18 cellular contexts compared by ENCODE assay signal in the genomic region with DNA sequence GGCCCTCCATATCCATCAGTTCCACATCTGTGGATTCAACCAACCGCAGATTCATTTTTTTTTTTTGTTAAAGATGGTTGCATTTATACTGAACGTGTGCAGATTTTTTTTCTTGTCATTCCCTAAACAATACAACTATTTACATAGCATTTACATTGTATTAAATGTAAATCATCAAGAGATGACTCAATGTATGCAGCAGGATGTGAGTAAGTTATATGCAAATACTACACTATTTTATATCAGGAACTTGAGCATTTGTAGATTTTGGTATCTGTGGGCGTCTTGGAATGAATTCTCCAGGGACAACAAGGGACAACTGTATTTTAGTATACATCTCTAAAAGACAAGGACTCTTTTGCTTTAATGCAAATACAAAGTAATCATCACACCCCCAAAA.
DNase-seq lines count a peak whose midpoint lies in the region; FAIRE-seq and TF ChIP-seq lines count a peak whose summit lies in the region.
"Had no signal": no experiment of that assay in that cellular context is flagged by ENCODE, and none has a peak within 500 bp of the region (broad histone marks: within the 10 kb centered on the region; RNA-seq: fewer than 3 reads in every experiment).

No MANE protein-coding gene starts in this region.

- peak; percentile 85 for DNase-seq in DMS53 (lab: John Stamatoyannopoulos, UW)
- DNase-seq in dermis blood vessel endothelial cell = peak; percentile 5
- DNase-seq in HK-2 (ENCODE audit: unreplicated experiment) = no peak
- no peak for DNase-seq in kidney
- DNase-seq in cerebellum (ENCODE audit: low spot score) = no peak
- DNase-seq in progenitor cell of endocrine pancreas (ENCODE audit: low spot score, unreplicated experiment) = no peak
- DNase-seq: BE2C; CD4-positive, alpha-beta memory T cell; KBM-7; NCI-H1436 treated with DMSO at 0.1 percent for 48 hours; NCI-H2029 treated with DMSO at 0.1 percent for 48 hours; NCI-H510A; NCI-H82; T-cell had no signal

- no peak overlapping the region for H3K4me3 Mint-ChIP-seq in progenitor cell of endocrine pancreas (ENCODE audit: low read depth)
- H3K4me3 Mint-ChIP-seq: CD4-positive, alpha-beta memory T cell; T-cell had no signal

- H3K4me1 Mint-ChIP-seq in progenitor cell of endocrine pancreas (ENCODE audit: low read depth) = peaks cover 26% of the 10 kb centered on the region
- H3K4me1 Mint-ChIP-seq: CD4-positive, alpha-beta memory T cell; T-cell had no signal

- H3K27me3 Mint-ChIP-seq in progenitor cell of endocrine pancreas = no peaks in the 10 kb centered on the region
- H3K27me3 Mint-ChIP-seq: CD4-positive, alpha-beta memory T cell; T-cell had no signal

- no peak for TF ChIP-seq CTCF in kidney (IDR thresholded peaks at IDR 0.05; ENCODE audit: borderline replicate concordance, extremely low read depth, insufficient read depth)
- TF ChIP-seq CTCF in progenitor cell of endocrine pancreas (IDR thresholded peaks at IDR 0.05; ENCODE audit: unreplicated experiment) = no peak

- no peak overlapping the region for H3K27ac Mint-ChIP-seq in progenitor cell of endocrine pancreas
- H3K27ac Mint-ChIP-seq: CD4-positive, alpha-beta memory T cell; T-cell had no signal

- H3K36me3 ChIP-seq in HUES48 (ENCODE audit: control insufficient read depth, insufficient read depth, low read length) (no peaks in the 10 kb centered on the region), kidney (ENCODE audit: control insufficient read depth in 1 of 2, insufficient read depth in 2 of 2, low read length in 2 of 2) (no peaks in the 10 kb centered on the region)
- H3K36me3 ChIP-seq: BE2C had no signal

- H3K4me1 ChIP-seq in HUES48 (ENCODE audit: control insufficient read depth, insufficient read depth, low read length) (peaks cover 34% of the 10 kb centered on the region), kidney (ENCODE audit: control insufficient read depth in 1 of 2, insufficient read depth in 1 of 2, low read depth in 1 of 2, low read length in 2 of 2) (peaks cover 13 to 24% of the 10 kb centered on the region in 2 donors)

- H3K9me3 Mint-ChIP-seq in progenitor cell of endocrine pancreas (ENCODE audit: low read depth) = no peaks in the 10 kb centered on the region
- H3K9me3 Mint-ChIP-seq: T-cell had no signal

- H3K36me3 Mint-ChIP-seq in progenitor cell of endocrine pancreas (ENCODE audit: insufficient read depth) = no peaks in the 10 kb centered on the region
- H3K36me3 Mint-ChIP-seq: CD4-positive, alpha-beta memory T cell; T-cell had no signal

- H3K4me3 ChIP-seq in HUES48 (ENCODE audit: low read depth, low read length) (no peak overlapping the region), kidney (ENCODE audit: low read length in 2 of 2) (no peak overlapping the region)
- H3K4me3 ChIP-seq: PC-9, SK-N-MC had no signal

- H3K27ac ChIP-seq in HUES48 (ENCODE audit: low read depth, low read length) = peak overlapping the region; percentile 13
- H3K27ac ChIP-seq in kidney (ENCODE audit: low read depth in 2 of 2, low read length in 2 of 2) = no peak overlapping the region
- H3K27ac ChIP-seq: HL-60, PC-9, SK-N-MC had no signal

- FAIRE-seq in kidney (lab: Jason Lieb, UNC) = no peak

- no peaks in the 10 kb centered on the region for H3K9me3 ChIP-seq in HUES48 (ENCODE audit: control insufficient read depth, insufficient read depth, low read length)
- no peaks in the 10 kb centered on the region for H3K9me3 ChIP-seq in kidney (ENCODE audit: control insufficient read depth in 1 of 2, low read length in 2 of 2)
- H3K9me3 ChIP-seq: BE2C had no signal

- no peaks in the 10 kb centered on the region for H3K27me3 ChIP-seq in HUES48 (ENCODE audit: control insufficient read depth, insufficient read depth, low read length)
- H3K27me3 ChIP-seq: BE2C had no signal

- intact Hi-C loops in kidney (cut with DNase I) = no loop called here

- H3K9ac ChIP-seq in HUES48 (ENCODE audit: low read depth, low read length) = no peak overlapping the region
- no peak overlapping the region for H3K9ac ChIP-seq in kidney (ENCODE audit: low read length in 2 of 2)

Comparison
In these comparisons a context has a peak if more than half of its experiments do, and no peak if none do; other contexts are left out.
1. DNase-seq: peak in DMS53 (single experiment) and dermis blood vessel endothelial cell (single experiment); none in HK-2 (single experiment), kidney (single experiment), cerebellum (single experiment) and progenitor cell of endocrine pancreas (single experiment).